ENCODE assay signal across 32 cellular contexts in the genomic region with DNA sequence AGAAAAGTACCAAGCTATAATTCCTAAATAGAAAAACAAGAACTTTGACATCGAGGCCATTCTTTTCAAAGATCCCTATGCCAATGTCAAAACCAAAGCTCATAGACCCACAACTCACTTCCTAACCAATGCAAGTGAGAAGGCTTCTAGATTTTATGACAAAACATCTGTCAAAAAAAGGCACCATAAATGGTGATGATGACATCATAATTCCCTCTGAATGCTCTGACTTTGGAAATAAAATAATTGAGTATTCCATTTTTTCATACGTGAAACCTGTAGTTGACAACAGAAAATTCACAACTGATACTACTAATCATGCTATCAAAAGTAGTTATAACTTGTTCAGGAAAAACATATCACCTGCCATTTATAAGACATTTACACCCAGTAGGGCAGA. TPM values are rescaled to one million over a fixed set of nuclear protein-coding genes. Genes with fewer than 3 reads are reported as not detected.
"Had no signal": no experiment of that assay in that cellular context is flagged by ENCODE, and none has a peak within 500 bp of the region (broad histone marks: within the 10 kb centered on the region; RNA-seq: fewer than 3 reads in every experiment).

No MANE protein-coding gene starts in this region.

- H3K4me3 ChIP-seq: stomach, suprapubic skin, testis, thoracic aorta, thyroid gland, tibial artery, tibial nerve, transverse colon, upper lobe of left lung, upper lobe of right lung, uterus, vagina had no signal

- H3K36me3 ChIP-seq: stomach, suprapubic skin, thoracic aorta, thyroid gland, tibial artery, tibial nerve, transverse colon, upper lobe of left lung, upper lobe of right lung, uterus, vagina had no signal

- H3K4me1 ChIP-seq: stomach, suprapubic skin, testis, thyroid gland, tibial artery, tibial nerve, transverse colon, upper lobe of left lung, upper lobe of right lung, uterus, vagina had no signal

- ATAC-seq: stimulated activated effector memory CD8-positive, alpha-beta T cell treated with anti-CD3 and anti-CD28 coated beads, Interleukin-12 subunit alpha, Interleukin-12 subunit beta, amount 100 ng/mL, for 72 hours; stimulated activated memory B cell treated with anti-CD40 and anti-IgM and Interleukin-4, amounts not matched to agents 10 μg/mL and 1 μg/mL and 100 μg/mL, for 72 hours; stimulated activated naive B cell treated with anti-CD40 and anti-IgM and Interleukin-4, amounts not matched to agents 10 μg/mL and 1 μg/mL and 100 μg/mL, for 72 hours; stimulated activated naive CD8-positive, alpha-beta T cell treated with anti-CD3 and anti-CD28 coated beads, Interleukin-15, amount 100 ng/mL, for 72 hours; stimulated activated naive CD8-positive, alpha-beta T cell treated with anti-CD3 and anti-CD28 coated beads, Interleukin-15, Interleukin-2, amounts not matched to agents 100 U/mL and 50 U/mL, for 24 hours; upper lobe of right lung had no signal

- H3K27me3 ChIP-seq: stomach, suprapubic skin, testis, thyroid gland, tibial artery, tibial nerve, transverse colon, upper lobe of left lung, upper lobe of right lung, uterus, vagina had no signal

- DNase-seq: stimulated activated CD4-positive, alpha-beta T cell treated with anti-CD3 and anti-CD28 coated beads, Interleukin-2, amount 100 ng/mL, for 48 hours; stimulated activated CD4-positive, alpha-beta T cell treated with anti-CD3 and anti-CD28 coated beads, Interleukin-4, amount 100 ng/mL, for 1 hour; stimulated activated CD4-positive, alpha-beta T cell treated with anti-CD3 and anti-CD28 coated beads, Interleukin-4, amount 100 ng/mL, for 24 hours; stimulated activated CD4-positive, alpha-beta T cell treated with anti-CD3 and anti-CD28 coated beads, Interleukin-4, amount 100 ng/mL, for 4 hours; stimulated activated CD8-positive, alpha-beta memory T cell treated with anti-CD3 and anti-CD28 coated beads, Interleukin-4, amount 100 ng/mL, for 48 hours; stimulated activated naive B cell treated with anti-CD40 and anti-IgM and Interleukin-4, amounts not matched to agents 10 μg/mL and 1 μg/mL and 100 μg/mL, for 72 hours; stimulated activated naive CD4-positive, alpha-beta T cell; stimulated activated naive CD4-positive, alpha-beta T cell treated with Interleukin-2 at 50 U/mL for 16 hours; stimulated activated naive CD8-positive, alpha-beta T cell treated with anti-CD3 and anti-CD28 coated beads, Interleukin-15, amount 100 ng/mL, for 72 hours; stimulated activated naive CD8-positive, alpha-beta T cell treated with anti-CD3 and anti-CD28 coated beads, Interleukin-15, Interleukin-2, amounts not matched to agents 100 U/mL and 50 U/mL, for 24 hours; stomach; substantia nigra; testis; thyroid gland; tibial artery; transverse colon; trophoblast cell; upper lobe of left lung; upper lobe of right lung; uterus had no signal

- FAIRE-seq: urothelium cell line had no signal

- H3K27ac ChIP-seq: stomach, suprapubic skin, testis, thoracic aorta, thyroid gland, tibial artery, tibial nerve, transverse colon, upper lobe of left lung, upper lobe of right lung, uterus, vagina had no signal

- H3K9me3 ChIP-seq: stomach, suprapubic skin, testis, thoracic aorta, thyroid gland, tibial artery, tibial nerve, transverse colon, upper lobe of left lung, upper lobe of right lung, uterus, vagina had no signal

RNA-seq across cellular contexts. Expression of a gene that starts 8.7 kb away (rescaled TPM):
- total RNA-seq: stomach, subcutaneous adipose tissue, suprapubic skin, temporal lobe, thoracic aorta, thyroid gland, tibial nerve, transverse colon, upper lobe of left lung, upper lobe of right lung, ureter, urinary bladder, vagina had no signal
- polyA plus RNA-seq: stomach, urinary bladder had no signal

RNA-seq across cellular contexts. Expression of a gene that starts 34.5 kb away (rescaled TPM):
- total RNA-seq: stomach, subcutaneous adipose tissue, suprapubic skin, temporal lobe, testis, thoracic aorta, thyroid gland, tibial nerve, transverse colon, upper lobe of left lung, upper lobe of right lung, ureter, urinary bladder, uterus, vagina had no signal
- polyA plus RNA-seq: stomach, thymus, urinary bladder had no signal

RNA-seq across cellular contexts. Expression of a gene that starts 56.9 kb away (rescaled TPM):
- total RNA-seq: stomach, subcutaneous adipose tissue, suprapubic skin, temporal lobe, thoracic aorta, thyroid gland, tibial nerve, transverse colon, upper lobe of left lung, upper lobe of right lung, ureter, urinary bladder, uterus, vagina had no signal
- polyA plus RNA-seq: stomach, urinary bladder had no signal
